ENCODE assay signal across 23 cellular contexts in the genomic region with DNA sequence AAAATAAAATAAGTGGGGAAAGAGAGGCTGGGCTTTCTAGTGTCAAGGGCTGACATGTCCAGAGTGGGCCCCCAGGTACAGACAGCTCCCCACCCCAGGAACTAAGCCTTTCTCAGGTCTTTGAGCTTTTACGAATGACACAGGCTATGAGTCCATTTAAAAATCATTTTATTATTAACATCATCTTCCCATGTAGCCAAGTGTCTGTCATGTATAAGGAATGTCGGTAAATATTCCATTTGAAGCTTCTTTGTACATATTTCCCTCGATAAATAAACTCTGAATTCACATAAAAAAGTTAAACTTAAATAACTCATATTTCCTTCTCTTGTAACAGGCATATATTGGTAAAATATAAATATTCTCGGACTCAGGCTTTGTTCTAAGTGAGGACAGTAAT.
DNase-seq lines count a peak whose midpoint lies in the region; ATAC-seq and TF ChIP-seq lines count a peak whose summit lies in the region.
"Had no signal": no experiment of that assay in that cellular context is flagged by ENCODE, and none has a peak within 500 bp of the region (broad histone marks: within the 10 kb centered on the region; RNA-seq: fewer than 3 reads in every experiment).

No MANE protein-coding gene starts in this region.

- CTCF ChIA-PET in PC-3 (lab: Charles Lee), result interaction anchor here (0.6 kb wide), 1 partner anchor 131 kb away, joined by 3 read pairs; no protein-coding TSS in a partner anchor
- CTCF ChIA-PET in HEK293T (lab: Yijun Ruan, JAX), result no interaction called here

- TF ChIP-seq POLR2A in spleen (IDR thresholded peaks at IDR 0.05), result no peak

- H3K4me1 Mint-ChIP-seq in activated naive CD8-positive, alpha-beta T cell treated with anti-CD3 and anti-CD28 coated beads, Interleukin-2, amount 50 U/mL, for 24 hours, result no peaks in the 10 kb centered on the region
- H3K4me1 Mint-ChIP-seq: CD14-positive monocyte; CD8-positive, alpha-beta memory T cell had no signal

- H3K9me3 Mint-ChIP-seq in activated naive CD8-positive, alpha-beta T cell treated with anti-CD3 and anti-CD28 coated beads, Interleukin-2, amount 50 U/mL, for 24 hours, result no peaks in the 10 kb centered on the region
- H3K9me3 Mint-ChIP-seq: CD4-positive, alpha-beta T cell; CD8-positive, alpha-beta memory T cell; H9; HFFc6 had no signal

- no peaks in the 10 kb centered on the region for H3K27me3 ChIP-seq in PC-3 (ENCODE audit: low read length)
- H3K27me3 ChIP-seq in osteoblast (ENCODE audit: insufficient read depth, low read length), result no peaks in the 10 kb centered on the region
- no peaks in the 10 kb centered on the region for H3K27me3 ChIP-seq in spleen (replicated peaks in 1 of 7)
- H3K27me3 ChIP-seq: BE2C; BLaER1 treated with 17β-estradiol and CSF1 and Interleukin-3, amounts not matched to agents 10 nM and 100 nM had no signal

- DNase-seq in PC-3 (peak; percentile 39), iris pigment epithelial cell (ENCODE audit: low read depth) (peak; percentile 41), osteoblast (ENCODE audit: insufficient read length, low spot score, missing footprints) (peak; percentile 55), spleen (peak; percentile 23), SW 1271 (lab: John Stamatoyannopoulos, UW) (no peak), HEK293T (ENCODE audit: extremely low spot score) (no peak), nucleus accumbens (lab: John Stamatoyannopoulos, UW) (no peak)
- DNase-seq in activated naive CD8-positive, alpha-beta T cell treated with anti-CD3 and anti-CD28 coated beads, Interleukin-2, amount 50 U/mL, for 24 hours, result no peak
- DNase-seq: AML-193; BE2C; CD4-positive, alpha-beta T cell; DMS 273 treated with DMSO at 0.1 percent for 48 hours; DMS79; EL; GDM1; GM23248; H9; HFFc6 had no signal

- H2AFZ ChIP-seq in PC-3 (ENCODE audit: low read length), result no peak overlapping the region
- no peak overlapping the region for H2AFZ ChIP-seq in osteoblast (ENCODE audit: low read length)
- H2AFZ ChIP-seq: GM23248 had no signal

- H3K4me3 ChIP-seq in PC-3 (ENCODE audit: low read length), result no peak overlapping the region
- H3K4me3 ChIP-seq in osteoblast (ENCODE audit: insufficient read depth, low read length), result no peak overlapping the region
- H3K4me3 ChIP-seq in spleen, result no peak overlapping the region
- H3K4me3 ChIP-seq: BLaER1 treated with 17β-estradiol and CSF1 and Interleukin-3, amounts not matched to agents 10 nM and 100 nM; GM12878; GM23248 had no signal

- H3K79me2 ChIP-seq in PC-3 (ENCODE audit: low read length) (no peaks in the 10 kb centered on the region), osteoblast (ENCODE audit: insufficient read depth, low read length) (no peaks in the 10 kb centered on the region)

- TF ChIP-seq CTCF in PC-3 (conservative IDR thresholded peaks at IDR 0.05; ENCODE audit: low read depth, low read length), result no peak
- TF ChIP-seq CTCF in osteoblast (IDR thresholded peaks at IDR 0.05; ENCODE audit: extremely low read depth, low read depth, low read length), result no peak
- no peak for TF ChIP-seq CTCF in spleen (IDR thresholded peaks at IDR 0.05 in 8 of 11, conservative IDR thresholded peaks at IDR 0.05 in 3 of 11)

- 87 to 96% (median 93%) methylated on average over 4 of the region's 4 CpGs for WGBS in spleen, 5 donors

- H3K36me3 ChIP-seq in PC-3 (ENCODE audit: low read depth, low read length) (no peaks in the 10 kb centered on the region), osteoblast (ENCODE audit: insufficient read depth, low read length) (no peaks in the 10 kb centered on the region), spleen (peaks cover 0 to 33% (median 0%) of the 10 kb centered on the region in 6 donors)
- H3K36me3 ChIP-seq: BE2C had no signal

- no TSS peak for BruUV-seq in PC-3 (replicated peaks; lab: Mats Ljungman, UMichigan)

- peaks cover 10% of the 10 kb centered on the region; the same call in 1 of the 2 replicates for H3K4me1 ChIP-seq in PC-3 (ENCODE audit: insufficient read depth, low read length)
- no peaks in the 10 kb centered on the region for H3K4me1 ChIP-seq in osteoblast (ENCODE audit: insufficient read depth, low read length)
- H3K4me1 ChIP-seq in spleen, result peaks cover 0 to 19% (median 15%) of the 10 kb centered on the region in 6 donors

- H3K9me2 ChIP-seq in PC-3 (replicated peaks; ENCODE audit: low read length), result no peaks in the 10 kb centered on the region

- no peaks in the 10 kb centered on the region for H4K20me1 ChIP-seq in PC-3 (ENCODE audit: low read length)
- no peaks in the 10 kb centered on the region for H4K20me1 ChIP-seq in osteoblast (ENCODE audit: insufficient read depth, low read length)
- H4K20me1 ChIP-seq: BLaER1 treated with 17β-estradiol and CSF1 and Interleukin-3, amounts not matched to agents 10 nM and 100 nM had no signal

- POLR2A ChIA-PET in PC-3 (lab: Charles Lee; ENCODE audit: unreplicated experiment), result no interaction called here
- POLR2A ChIA-PET in HEK293T (lab: Yijun Ruan, JAX), result no interaction called here

- no peak overlapping the region for H3K4me3 Mint-ChIP-seq in activated naive CD8-positive, alpha-beta T cell treated with anti-CD3 and anti-CD28 coated beads, Interleukin-2, amount 50 U/mL, for 24 hours
- H3K4me3 Mint-ChIP-seq: CD14-positive monocyte; CD4-positive, alpha-beta T cell; CD8-positive, alpha-beta memory T cell; H9; HFFc6 had no signal

- H3K9me3 ChIP-seq in PC-3 (ENCODE audit: low read length) (no peaks in the 10 kb centered on the region), osteoblast (ENCODE audit: low read depth, low read length) (no peaks in the 10 kb centered on the region), spleen (no peaks in the 10 kb centered on the region)
- H3K9me3 ChIP-seq: BE2C; BLaER1 treated with 17β-estradiol and CSF1 and Interleukin-3, amounts not matched to agents 10 nM and 100 nM had no signal

- ATAC-seq in PC-3, result peak; percentile 71
- ATAC-seq in activated naive CD8-positive, alpha-beta T cell treated with anti-CD3 and anti-CD28 coated beads, Interleukin-2, amount 50 U/mL, for 24 hours, result no peak
- ATAC-seq: GM12878, HCT116 had no signal

- no peak overlapping the region for H3K9ac ChIP-seq in PC-3 (ENCODE audit: low read length)
- H3K9ac ChIP-seq: BLaER1 treated with 17β-estradiol and CSF1 and Interleukin-3, amounts not matched to agents 10 nM and 100 nM; GM23248 had no signal

- intact Hi-C loops in PC-3 (cut with micrococcal nuclease), result no loop called here
- intact Hi-C loops in spleen (cut with DNase I; ENCODE audit: low total_unique reads), result no loop called here

- H3K27ac Mint-ChIP-seq in activated naive CD8-positive, alpha-beta T cell treated with anti-CD3 and anti-CD28 coated beads, Interleukin-2, amount 50 U/mL, for 24 hours, result no peak overlapping the region
- H3K27ac Mint-ChIP-seq: CD14-positive monocyte; CD4-positive, alpha-beta T cell; CD8-positive, alpha-beta memory T cell; H9; HFFc6 had no signal

- H3F3A ChIP-seq in PC-3 (ENCODE audit: low read length, unreplicated experiment), result no peaks in the 10 kb centered on the region

- no peaks in the 10 kb centered on the region for H3K36me3 Mint-ChIP-seq in activated naive CD8-positive, alpha-beta T cell treated with anti-CD3 and anti-CD28 coated beads, Interleukin-2, amount 50 U/mL, for 24 hours (ENCODE audit: low read depth)
- H3K36me3 Mint-ChIP-seq: CD14-positive monocyte; CD8-positive, alpha-beta memory T cell had no signal

- H3K27ac ChIP-seq in PC-3 (ENCODE audit: low read length), result no peak overlapping the region
- H3K27ac ChIP-seq in osteoblast (ENCODE audit: low read depth, low read length), result no peak overlapping the region
- H3K27ac ChIP-seq in spleen, result no peak overlapping the region
- H3K27ac ChIP-seq: GM23248 had no signal

- no peaks in the 10 kb centered on the region for H3K27me3 Mint-ChIP-seq in activated naive CD8-positive, alpha-beta T cell treated with anti-CD3 and anti-CD28 coated beads, Interleukin-2, amount 50 U/mL, for 24 hours
- H3K27me3 Mint-ChIP-seq: CD4-positive, alpha-beta T cell had no signal

- H3K4me2 ChIP-seq in PC-3 (ENCODE audit: low read length) (0 out of 2 replicates have a peak overlapping the region, but pooled peaks have one; percentile 26), osteoblast (ENCODE audit: insufficient read depth, low read length) (no peak overlapping the region)

TF ChIP-seq in HEK293T, 16 proteins besides CTCF, POLR2A, EP300 and RAD21:
- no peak for TF ChIP-seq LEF1 (IDR thresholded peaks at IDR 0.05; ENCODE audit: borderline replicate concordance)
- TF ChIP-seq FOXM1 (IDR thresholded peaks at IDR 0.05; ENCODE audit: borderline replicate concordance), result no peak
- TF ChIP-seq FOXK2 (IDR thresholded peaks at IDR 0.05), result no peak
- no peak for TF ChIP-seq ELF4 (IDR thresholded peaks at IDR 0.05)

Comparison
In these comparisons a context has a peak if more than half of its experiments do, and no peak if none do; other contexts are left out.
1. DNase-seq: peak in PC-3 (single experiment), iris pigment epithelial cell (single experiment), osteoblast (single experiment) and spleen (single experiment); none in activated naive CD8-positive, alpha-beta T cell treated with anti-CD3 and anti-CD28 coated beads, Interleukin-2, amount 50 U/mL, for 24 hours (single experiment), SW 1271 (0 of 2), HEK293T (single experiment) and nucleus accumbens (0 of 56).